ENCODE assay signal across 8 cellular contexts in genomic region chr3:40317061-40317676, GRCh38. TPM values are rescaled to one million over a fixed set of nuclear protein-coding genes. Genes with fewer than 3 reads are reported as not detected.
DNase-seq lines count a peak whose midpoint lies in the region; ATAC-seq and TF ChIP-seq lines count a peak whose summit lies in the region.

No MANE protein-coding gene starts in this region.

- peak; percentile 79 for ATAC-seq in GM18502 (IDR thresholded peaks at IDR 0.05; ENCODE audit: poor library complexity, unreplicated experiment)
- peak; percentile 77 for ATAC-seq in HG02981 (IDR thresholded peaks at IDR 0.05; ENCODE audit: unreplicated experiment)

- H3K27ac ChIP-seq in esophagus squamous epithelium (no peak overlapping the region), neural progenitor cell (no peak overlapping the region)

- H3K36me3 ChIP-seq in esophagus squamous epithelium (peaks cover 0 to 34% (median 3%) of the 10 kb centered on the region in 3 donors), neural progenitor cell (peaks cover 5% of the 10 kb centered on the region)

- H3K9ac ChIP-seq in neural progenitor cell, result no peak overlapping the region

- H3K36me3 Mint-ChIP-seq in neural progenitor cell, result peaks cover 8% of the 10 kb centered on the region

- H3F3A ChIP-seq in neural progenitor cell (ENCODE audit: low read depth), result peaks cover 18% of the 10 kb centered on the region

- DNase-seq in CD1c-positive myeloid dendritic cell (ENCODE audit: extremely low spot score), result peak; percentile 85
- peak; percentile 57 for DNase-seq in NCI-H345 (lab: John Stamatoyannopoulos, UW)
- no peak for DNase-seq in esophagus squamous epithelium (lab: John Stamatoyannopoulos, UW)
- DNase-seq in neural progenitor cell (ENCODE audit: low spot score), result peak; percentile 80
- DNase-seq in NCI-H128 (lab: John Stamatoyannopoulos, UW; ENCODE audit: unreplicated experiment), result no peak

- no peak overlapping the region for H2AFZ ChIP-seq in neural progenitor cell (replicated peaks)

- H3K79me2 ChIP-seq in neural progenitor cell (ENCODE audit: low read depth), result peaks cover 2% of the 10 kb centered on the region

- intact Hi-C loops in esophagus squamous epithelium (cut with DNase I), result no loop called here

- H3K27ac Mint-ChIP-seq in neural progenitor cell, result no peak overlapping the region

- H3K4me1 Mint-ChIP-seq in neural progenitor cell, result no peaks in the 10 kb centered on the region

- H3K4me2 ChIP-seq in neural progenitor cell, result no peak overlapping the region

- no peak overlapping the region for H3K4me3 Mint-ChIP-seq in neural progenitor cell

- H3K27me3 Mint-ChIP-seq in neural progenitor cell (ENCODE audit: insufficient read depth, low read depth), result no peaks in the 10 kb centered on the region

- H4K20me1 ChIP-seq in neural progenitor cell (ENCODE audit: low read depth), result no peaks in the 10 kb centered on the region

- H3K4me1 ChIP-seq in esophagus squamous epithelium (peaks cover 0 to 24% (median 3%) of the 10 kb centered on the region in 3 donors), neural progenitor cell (peaks cover under 1% of the 10 kb centered on the region)

- H3K4me3 ChIP-seq in WI38 (ENCODE audit: low read depth, low read length) (no peak overlapping the region), esophagus squamous epithelium (no peak overlapping the region), neural progenitor cell (no peak overlapping the region)

- 24% methylated on average over 5 of the region's 5 CpGs for WGBS in esophagus squamous epithelium, 2 donors

- H3K9me3 ChIP-seq in esophagus squamous epithelium, result no peaks in the 10 kb centered on the region
- H3K9me3 ChIP-seq in neural progenitor cell (ENCODE audit: low read depth), result no peaks in the 10 kb centered on the region

- TF ChIP-seq CTCF in WI38 (IDR thresholded peaks at IDR 0.05; ENCODE audit: low read depth, low read length) (peak; percentile 60), esophagus squamous epithelium (IDR thresholded peaks at IDR 0.05) (peak; percentile 71 to 87 (median 78)), neural progenitor cell (IDR thresholded peaks at IDR 0.05) (peak; percentile 86)

- TF ChIP-seq POLR2A in esophagus squamous epithelium (IDR thresholded peaks at IDR 0.05), result no peak

- no peaks in the 10 kb centered on the region for H3K27me3 ChIP-seq in esophagus squamous epithelium
- no peaks in the 10 kb centered on the region for H3K27me3 ChIP-seq in neural progenitor cell

- H3K9me3 Mint-ChIP-seq in neural progenitor cell, result no peaks in the 10 kb centered on the region

RNA-seq across cellular contexts. Expression of gene EIF1B, which starts 7.7 kb away (rescaled TPM):
- total RNA-seq in esophagus squamous epithelium, result 10 to 100 TPM in 2 of 4 donors, 1 to 10 TPM in 2; 6.7 to 22.1 (median 9.3) TPM
- 22.4 and 45.3 TPM in 2 replicates for total RNA-seq in neural progenitor cell (ENCODE audit: low replicate concordance)

Comparison
In these comparisons a context has a peak if more than half of its experiments do, and no peak if none do; other contexts are left out.
1. DNase-seq: peak in CD1c-positive myeloid dendritic cell (single experiment), NCI-H345 (single experiment) and neural progenitor cell (single experiment); none in esophagus squamous epithelium (single experiment) and NCI-H128 (single experiment).
2. Peak in every context shown above with its lines, with median percentiles within 50 percentile points of each other: CTCF ChIP-seq.